Comparison of ENCODE assay signal across 22 cellular contexts in genomic region chr9:71218774-71219173, GRCh38.
A peak's percentile ranks its signal among the peaks of the same experiment; 100 is the strongest.
DNase-seq lines count a peak whose midpoint lies in the region; FAIRE-seq and TF ChIP-seq lines count a peak whose summit lies in the region.
"Had no signal": no experiment of that assay in that cellular context is flagged by ENCODE, and none has a peak within 500 bp of the region (broad histone marks: within the 10 kb centered on the region; RNA-seq: fewer than 3 reads in every experiment).

No MANE protein-coding gene starts in this region.

- H3K4me3 ChIP-seq in bronchial epithelial cell (ENCODE audit: low read depth, low read length) = no peak overlapping the region
- no peak overlapping the region for H3K4me3 ChIP-seq in neuronal stem cell (ENCODE audit: low read length in 2 of 2)
- H3K4me3 ChIP-seq in vagina = no peak overlapping the region
- H3K4me3 ChIP-seq: SK-N-MC had no signal

- H2BK15ac ChIP-seq in neuronal stem cell (ENCODE audit: low read length) = no peak overlapping the region

- WGBS in neuronal stem cell (ENCODE audit: extremely low coverage in 2 of 2, insufficient read length in 2 of 2, insufficient replicate concordance in 1 of 2), 2 donors = no CpG with 5 or more reads among the region's 4 CpGs

- FAIRE-seq in bronchial epithelial cell (lab: Jason Lieb, UNC) = no peak
- FAIRE-seq: A204.1, H1, RCC 7860 had no signal

- no peak overlapping the region for H2BK12ac ChIP-seq in neuronal stem cell (ENCODE audit: low read length)

- H3K9me3 ChIP-seq in neuronal stem cell (replicated peaks in 1 of 2; ENCODE audit: control insufficient read depth in 2 of 2, insufficient read depth in 1 of 2, low read depth in 1 of 2, low read length in 2 of 2) (peaks cover 0 to 14% of the 10 kb centered on the region in 2 donors), vagina (no peaks in the 10 kb centered on the region)

- H3K4me2 ChIP-seq in neuronal stem cell (ENCODE audit: insufficient read depth, low read length, poor library complexity, severe bottlenecking) = no peak overlapping the region

- H3K23ac ChIP-seq in neuronal stem cell (ENCODE audit: low read depth, low read length, poor library complexity) = no peak overlapping the region

- no peak overlapping the region for H3K9ac ChIP-seq in neuronal stem cell (ENCODE audit: low read depth, low read length, poor library complexity)

- no peak for TF ChIP-seq POLR2A in vagina (IDR thresholded peaks at IDR 0.05)

- H2AK5ac ChIP-seq in neuronal stem cell (ENCODE audit: low read depth, low read length) = no peak overlapping the region

- H3K18ac ChIP-seq in neuronal stem cell (ENCODE audit: low read length) = no peak overlapping the region

- no peaks in the 10 kb centered on the region for H3K36me3 ChIP-seq in bronchial epithelial cell (ENCODE audit: control insufficient read depth, insufficient read depth, low read length)
- H3K36me3 ChIP-seq in neuronal stem cell (replicated peaks in 1 of 2; ENCODE audit: control insufficient read depth in 2 of 2, insufficient read depth in 2 of 2, low read length in 2 of 2) = no peaks in the 10 kb centered on the region
- H3K36me3 ChIP-seq in vagina = no peaks in the 10 kb centered on the region

- no peak overlapping the region for H2BK120ac ChIP-seq in neuronal stem cell (ENCODE audit: low read depth, low read length)

- DNase-seq in HS-5 (ENCODE audit: low read depth) = peak; percentile 36
- peak; percentile 6 for DNase-seq in RWPE1 (ENCODE audit: low spot score)
- peak; percentile 61 for DNase-seq in bronchial epithelial cell (ENCODE audit: low read depth)
- no peak for DNase-seq in neuronal stem cell (ENCODE audit: low spot score)
- no peak for DNase-seq in T-helper 9 cell
- no peak for DNase-seq in NCI-H82 (lab: John Stamatoyannopoulos, UW)
- no peak for DNase-seq in vagina (ENCODE audit: extremely low spot score in 2 of 2)
- DNase-seq: DMS53, GF-D8, KBM-7, NCI-H1105, NCI-H2081, NCI-H2171, NCI-H345, NCI-H524, NCI-H774, SHP77, SW 1271 had no signal

- H3K27ac ChIP-seq in RWPE1 (no peak overlapping the region), neuronal stem cell (replicated peaks; ENCODE audit: low read length) (no peak overlapping the region), vagina (no peak overlapping the region)
- H3K27ac ChIP-seq: SK-N-MC had no signal

- H4K8ac ChIP-seq in neuronal stem cell (ENCODE audit: low read depth, low read length) = no peak overlapping the region

- POLR2A ChIA-PET in RWPE1 (lab: Yijun Ruan, JAX; ENCODE audit: low non-redundant PET) = no interaction called here

- H2AFZ ChIP-seq in neuronal stem cell (ENCODE audit: low read length) = peak overlapping the region; percentile 18

- TF ChIP-seq CTCF in RWPE1 (conservative IDR thresholded peaks at IDR 0.05; ENCODE audit: low read depth) (no peak), bronchial epithelial cell (IDR thresholded peaks at IDR 0.05; ENCODE audit: insufficient read depth, low read length, severe bottlenecking) (no peak), vagina (IDR thresholded peaks at IDR 0.05) (no peak)

- H3K4ac ChIP-seq in neuronal stem cell (ENCODE audit: low read length) = no peak overlapping the region

- H2BK5ac ChIP-seq in neuronal stem cell (ENCODE audit: low read length) = no peak overlapping the region

- CTCF ChIA-PET in RWPE1 (lab: Yijun Ruan, JAX) = no interaction called here

- no peak overlapping the region for H4K91ac ChIP-seq in neuronal stem cell (ENCODE audit: low read depth, low read length, poor library complexity)

- no peaks in the 10 kb centered on the region for H3K79me1 ChIP-seq in neuronal stem cell (ENCODE audit: low read depth, low read length)

- H3K27me3 ChIP-seq in bronchial epithelial cell (ENCODE audit: control insufficient read depth, insufficient read depth, low read length) (no peaks in the 10 kb centered on the region), neuronal stem cell (ENCODE audit: control insufficient read depth in 3 of 3, insufficient read depth in 3 of 3, low read depth in 1 of 3, low read length in 3 of 3) (no peaks in the 10 kb centered on the region), vagina (no peaks in the 10 kb centered on the region)

- intact Hi-C loops in vagina (cut with DNase I) = no loop called here

- no peak overlapping the region for H3K14ac ChIP-seq in neuronal stem cell (ENCODE audit: low read length)

- peaks cover 4 to 21% of the 10 kb centered on the region in 2 donors for H3K4me1 ChIP-seq in neuronal stem cell (ENCODE audit: control insufficient read depth in 2 of 2, insufficient read depth in 1 of 2, low read depth in 1 of 2, low read length in 2 of 2)
- no peaks in the 10 kb centered on the region for H3K4me1 ChIP-seq in vagina

Comparison
In these comparisons a context has a peak if more than half of its experiments do, and no peak if none do; other contexts are left out.
1. DNase-seq: peak in HS-5 (single experiment), RWPE1 (single experiment) and bronchial epithelial cell (single experiment); none in neuronal stem cell (single experiment), T-helper 9 cell (single experiment), NCI-H82 (single experiment) and vagina (0 of 2).